In genomic region chr12:75986001-75986739, GRCh38 we compare ENCODE assay signal across 14 cellular contexts. TPM values are rescaled to one million over a fixed set of nuclear protein-coding genes. Genes with fewer than 3 reads are reported as not detected.
DNase-seq lines count a peak whose midpoint lies in the region; ATAC-seq, FAIRE-seq and TF ChIP-seq lines count a peak whose summit lies in the region.
"Had no signal": no experiment of that assay in that cellular context is flagged by ENCODE, and none has a peak within 500 bp of the region (broad histone marks: within the 10 kb centered on the region; RNA-seq: fewer than 3 reads in every experiment).

No MANE protein-coding gene starts in this region.

- H3K36me3 ChIP-seq in HUES64 (ENCODE audit: insufficient read depth, low read length), result no peaks in the 10 kb centered on the region
- H3K36me3 ChIP-seq in SJSA1, result no peaks in the 10 kb centered on the region
- H3K36me3 ChIP-seq in right lobe of liver, result no peaks in the 10 kb centered on the region

- H3K9me3 ChIP-seq in HUES64 (ENCODE audit: insufficient read depth, low read depth, low read length) (no peaks in the 10 kb centered on the region), SJSA1 (replicated peaks) (no peaks in the 10 kb centered on the region), right lobe of liver (no peaks in the 10 kb centered on the region)

- intact Hi-C loops in right lobe of liver (cut with DNase I), result no loop called here

- peaks cover 13% of the 10 kb centered on the region; the same call in 1 of the 2 replicates for H3K4me1 ChIP-seq in HUES64 (ENCODE audit: insufficient read depth, low read length)
- H3K4me1 ChIP-seq in SJSA1 (replicated peaks), result peaks cover 28% of the 10 kb centered on the region
- peaks cover 0 to 27% (median 13%) of the 10 kb centered on the region in 4 donors for H3K4me1 ChIP-seq in right lobe of liver

- FAIRE-seq in HTR-8/SVneo (lab: Jason Lieb, UNC), result no peak
- FAIRE-seq: H1 had no signal

- 68% methylated on average over 7 of the region's 9 CpGs for WGBS in HUES64
- WGBS in right lobe of liver (ENCODE audit: insufficient coverage, low coverage, low lambda C conversion rate, missing lambda C conversion rate), result 22% methylated on average over 9 of the region's 9 CpGs

- H3K9ac ChIP-seq in HUES64 (ENCODE audit: low read depth, low read length), result peak overlapping the region; percentile 16; the same call in 1 of the 2 replicates

- H3K4me3 ChIP-seq in HUES64 (ENCODE audit: low read length) (no peak overlapping the region), SJSA1 (no peak overlapping the region), right lobe of liver (no peak overlapping the region)

- TF ChIP-seq POLR2A in right lobe of liver (IDR thresholded peaks at IDR 0.05), result no peak

- H3K27me3 ChIP-seq in HUES64 (ENCODE audit: insufficient read depth, low read length) (no peaks in the 10 kb centered on the region), SJSA1 (replicated peaks) (no peaks in the 10 kb centered on the region), right lobe of liver (no peaks in the 10 kb centered on the region)

- peak; percentile 68 for DNase-seq in DMS53 (lab: John Stamatoyannopoulos, UW)
- peak in 1 of 2 experiments; percentile 27 for DNase-seq in SJSA1 (ENCODE audit: low read depth in 1 of 2, low spot score in 2 of 2)
- DNase-seq in right lobe of liver, result no peak
- no peak for DNase-seq in cerebellar nuclear complex (lab: John Stamatoyannopoulos, UW)
- no peak for DNase-seq in HTR-8/SVneo (ENCODE audit: insufficient read length, low spot score)
- DNase-seq in activated CD8-positive, alpha-beta memory T cell treated with anti-CD3 and anti-CD28 coated beads for 24 hours, result no peak
- DNase-seq: activated CD4-positive, alpha-beta T cell treated with anti-CD3 and anti-CD28 coated beads for 4 hours; activated effector memory CD4-positive, alpha-beta T cell treated with anti-CD3 and anti-CD28 coated beads, Interleukin-2, amount 50 U/mL, for 16 hours; C1 segment of cervical spinal cord; central memory CD4-positive, alpha-beta T cell; NCI-H226 had no signal

- H3K27ac ChIP-seq in HUES64 (ENCODE audit: low read depth, low read length), result no peak overlapping the region
- H3K27ac ChIP-seq in SJSA1, result peak overlapping the region; percentile 25
- peak overlapping the region in 2 of 3 donors; percentile 13 to 65 for H3K27ac ChIP-seq in right lobe of liver

- ATAC-seq in right lobe of liver, result peak; percentile 45 to 71 (median 58)
- ATAC-seq in GM18873 (IDR thresholded peaks at IDR 0.05; ENCODE audit: low FRiP score, unreplicated experiment), result no peak

- TF ChIP-seq CTCF in right lobe of liver (IDR thresholded peaks at IDR 0.05), result no peak

RNA-seq across cellular contexts. Expression of gene PHLDA1, which starts 45.4 kb away (rescaled TPM):
- polyA plus RNA-seq in HUES64 (2013, experiment 1 of 2), result 16.6 TPM
- polyA plus RNA-seq in HUES64 (2013, experiment 2 of 2), result 15.8 TPM
- 19.5 and 23.6 TPM in 2 replicates for total RNA-seq in SJSA1 (2014; rRNA removed; shearing (Covaris generic))
- total RNA-seq in right lobe of liver, result 10 to 100 TPM in 4 of 6 experiments, 1 to 10 TPM in 2; 1.7 to 22.4 (median 14.3) TPM
